In the genomic region with DNA sequence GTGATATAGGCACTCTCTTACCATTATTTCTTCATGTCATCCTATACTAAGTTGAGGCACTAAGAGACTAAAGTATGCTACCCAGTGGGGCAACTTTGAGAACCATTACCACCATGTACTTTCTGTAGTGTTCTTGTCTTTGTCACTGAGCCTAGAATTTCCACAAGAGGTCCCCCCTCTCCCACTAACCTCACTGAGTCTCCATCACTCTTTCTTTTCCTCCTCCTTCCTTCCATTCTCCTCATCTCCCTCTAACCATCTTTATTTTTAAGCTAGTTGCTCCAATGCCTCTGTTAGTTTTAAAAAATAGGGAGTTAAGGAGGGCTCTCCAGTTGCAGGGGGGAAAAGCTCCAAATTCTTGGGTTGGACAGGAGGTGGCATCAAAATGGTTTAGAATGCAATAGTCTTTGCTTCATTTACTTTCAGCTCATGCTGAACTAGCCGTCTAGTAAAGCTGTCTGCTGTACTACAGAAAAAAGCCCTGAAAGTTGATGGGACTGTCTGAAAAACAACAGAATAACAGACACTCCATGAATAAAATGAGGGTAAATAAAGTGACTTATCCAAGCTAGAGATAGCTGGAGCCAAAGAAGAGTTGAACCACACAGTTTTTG, we compare ENCODE assay signal across 11 cellular contexts.
DNase-seq lines count a peak whose midpoint lies in the region; ATAC-seq and TF ChIP-seq lines count a peak whose summit lies in the region.
"Had no signal": no experiment of that assay in that cellular context is flagged by ENCODE, and none has a peak within 500 bp of the region (broad histone marks: within the 10 kb centered on the region; RNA-seq: fewer than 3 reads in every experiment).

No MANE protein-coding gene starts in this region.

- H3K27me3 ChIP-seq in Panc1 (ENCODE audit: control insufficient read depth, insufficient read depth, low read length) = no peaks in the 10 kb centered on the region
- H3K27me3 ChIP-seq in thyroid gland = no peaks in the 10 kb centered on the region

- no peak overlapping the region for H3K27ac ChIP-seq in Panc1 (ENCODE audit: low read length)
- no peak overlapping the region for H3K27ac ChIP-seq in thyroid gland

- peak; percentile 30; the same call in 1 of the 2 replicates for TF ChIP-seq CTCF in Panc1 (IDR thresholded peaks at IDR 0.05)
- TF ChIP-seq CTCF in fibroblast of the aortic adventitia (IDR thresholded peaks at IDR 0.05; ENCODE audit: insufficient read depth, low read length) = peak; percentile 48
- TF ChIP-seq CTCF in thyroid gland (IDR thresholded peaks at IDR 0.05) = peak in 4 of 6 experiments; percentile 14 to 39 (median 24)
- no peak for TF ChIP-seq CTCF in GM13976 (IDR thresholded peaks at IDR 0.05; ENCODE audit: borderline replicate concordance, control extremely low read depth, extremely low read depth, insufficient read depth, missing control alignments)

- H3K36me3 ChIP-seq in Panc1 (ENCODE audit: control insufficient read depth, insufficient read depth, low read length) (no peaks in the 10 kb centered on the region), thyroid gland (no peaks in the 10 kb centered on the region)

- no TSS peak for BruUV-seq in Panc1 (replicated peaks; lab: Mats Ljungman, UMichigan)

- intact Hi-C loops in Panc1 (cut with micrococcal nuclease; ENCODE audit: unreplicated experiment) = no loop called here
- intact Hi-C loops in thyroid gland (cut with DNase I) = no loop called here

- H3K4me3 ChIP-seq in Panc1 (ENCODE audit: low read depth in 2 of 2, low read length in 2 of 2) (no peak overlapping the region), fibroblast of the aortic adventitia (ENCODE audit: low read depth, low read length) (no peak overlapping the region), thyroid gland (replicated peaks in 1 of 3) (no peak overlapping the region)

- H3K9me3 ChIP-seq in Panc1 (ENCODE audit: control insufficient read depth, insufficient read depth, low read depth, low read length) (no peaks in the 10 kb centered on the region), thyroid gland (no peaks in the 10 kb centered on the region)

- in situ Hi-C loops in Panc1 (cut with HindIII; ENCODE audit: low pct_unique_long_range_greater_than_20kb, low sequenced_read_pairs) = no loop called here
- in situ Hi-C loops in GM13976 (cut with MboI; ENCODE audit: low sequenced_read_pairs, unreplicated experiment) = loop anchor here (25.0 kb wide), 1 partner anchor 263 kb away; no protein-coding TSS in a partner anchor

- H3K4me1 ChIP-seq in Panc1 (ENCODE audit: control insufficient read depth, insufficient read depth, low read length) (no peaks in the 10 kb centered on the region), thyroid gland (no peaks in the 10 kb centered on the region)

- ATAC-seq in Panc1 = no peak

- CTCF ChIA-PET in Panc1 (lab: Charles Lee) = no interaction called here

- DNase-seq in DMS 273 (lab: John Stamatoyannopoulos, UW; ENCODE audit: unreplicated experiment) (peak; percentile 10), DMS 273 treated with DMSO at 0.1 percent for 48 hours (lab: John Stamatoyannopoulos, UW) (no peak), Panc1 (ENCODE audit: low read depth, low spot score) (no peak), fibroblast of the aortic adventitia (ENCODE audit: low read depth) (peak; percentile 34), thyroid gland (no peak), GM13976 (ENCODE audit: low spot score) (no peak), NCI-H1105 treated with DMSO at 0.1 percent for 48 hours (lab: John Stamatoyannopoulos, UW) (no peak)
- DNase-seq in activated CD8-positive, alpha-beta memory T cell treated with anti-CD3 and anti-CD28 coated beads for 24 hours = no peak
- DNase-seq: 8988T, activated T-cell treated with anti-CD3 and anti-CD28 coated beads for 4 hours, T-helper 9 cell had no signal

- no peak for TF ChIP-seq POLR2A in thyroid gland (IDR thresholded peaks at IDR 0.05)

- POLR2A ChIA-PET in Panc1 (lab: Charles Lee) = no interaction called here

- 41% methylated on average over 1 of the region's 1 CpG for WGBS in thyroid gland, 2 donors

Comparison
In these comparisons a context has a peak if more than half of its experiments do, and no peak if none do; other contexts are left out.
1. DNase-seq: peak in DMS 273 (single experiment) and fibroblast of the aortic adventitia (single experiment); none in DMS 273 treated with DMSO at 0.1 percent for 48 hours (single experiment), Panc1 (single experiment), thyroid gland (0 of 2), GM13976 (single experiment), NCI-H1105 treated with DMSO at 0.1 percent for 48 hours (single experiment) and activated CD8-positive, alpha-beta memory T cell treated with anti-CD3 and anti-CD28 coated beads for 24 hours (single experiment).